ENCODE assay signal across 8 cellular contexts in genomic region chr1:205313681-205314308, GRCh38. TPM values are rescaled to one million over a fixed set of nuclear protein-coding genes. Genes with fewer than 3 reads are reported as not detected.
A peak's percentile ranks its signal among the peaks of the same experiment; 100 is the strongest.
DNase-seq lines count a peak whose midpoint lies in the region; ATAC-seq and TF ChIP-seq lines count a peak whose summit lies in the region.

No MANE protein-coding gene starts in this region.

- H3K9me3 Mint-ChIP-seq in immature natural killer cell, result no peaks in the 10 kb centered on the region

- TF ChIP-seq CTCF in AG10803 (conservative IDR thresholded peaks at IDR 0.05; ENCODE audit: low read length) (no peak), OCI-LY7 (conservative IDR thresholded peaks at IDR 0.05; ENCODE audit: low read length) (no peak), smooth muscle cell (IDR thresholded peaks at IDR 0.05; ENCODE audit: borderline replicate concordance, insufficient read depth, poor library complexity, severe bottlenecking) (no peak)

- H3F3A ChIP-seq in smooth muscle cell (ENCODE audit: low read depth), result no peaks in the 10 kb centered on the region

- peak overlapping the region; percentile 92 to 98 (median 97) for H3K27ac Mint-ChIP-seq in immature natural killer cell

- H3K36me3 Mint-ChIP-seq in immature natural killer cell, result peaks cover 15 to 30% (median 17%) of the 10 kb centered on the region in 3 donors

- peak overlapping the region; percentile 39 for H3K9ac ChIP-seq in smooth muscle cell (ENCODE audit: low read depth)

- H3K79me2 ChIP-seq in OCI-LY7 (ENCODE audit: insufficient read depth, low read depth, low read length) (peaks cover 50% of the 10 kb centered on the region; the same call in 1 of the 2 replicates), smooth muscle cell (ENCODE audit: low read depth) (peaks cover 80% of the 10 kb centered on the region)

- CTCF ChIA-PET in OCI-LY7 (lab: Charles Lee; ENCODE audit: unreplicated experiment), result interaction anchor here (0.6 to 2.5 kb wide), 6 partner anchors 11 to 40 kb away, joined by 3 to 13 read pairs (median 4); no protein-coding TSS in a partner anchor

- intact Hi-C loops in OCI-LY7 (cut with micrococcal nuclease; ENCODE audit: unreplicated experiment), result loop anchor here (10.0 kb wide), 2 partner anchors 799 to 1989 kb away; partner anchors contain the start of gene MDM4

- H4K20me1 ChIP-seq in OCI-LY7 (ENCODE audit: insufficient read depth, low read length) (no peaks in the 10 kb centered on the region), smooth muscle cell (ENCODE audit: low read depth) (peaks cover 67% of the 10 kb centered on the region)

- H3K36me3 ChIP-seq in OCI-LY7 (ENCODE audit: insufficient read depth, low read length) (peaks cover 30% of the 10 kb centered on the region), smooth muscle cell (ENCODE audit: low read depth) (peaks cover 5% of the 10 kb centered on the region)

- no peaks in the 10 kb centered on the region for H3K27me3 ChIP-seq in smooth muscle cell (ENCODE audit: low read depth)

- WGBS in smooth muscle cell (ENCODE audit: low lambda C conversion rate), result 14% methylated on average over 18 of the region's 18 CpGs

- peak; percentile 76 for DNase-seq in AG10803 (ENCODE audit: low read depth)
- peak; percentile 76 for DNase-seq in OCI-LY7 (ENCODE audit: low spot score)
- DNase-seq in caudate nucleus (lab: John Stamatoyannopoulos, UW), result peak in 34 of 61 donors; percentile 9 to 74 (median 29)
- DNase-seq in immature natural killer cell, result peak; percentile 65 to 71 (median 66)
- DNase-seq in smooth muscle cell (lab: John Stamatoyannopoulos, UW; ENCODE audit: unreplicated experiment), result no peak
- DNase-seq in NCI-H1105 (lab: John Stamatoyannopoulos, UW), result no peak

- H3K4me1 ChIP-seq in OCI-LY7 (ENCODE audit: insufficient read depth, low read length, poor library complexity, severe bottlenecking), result peaks cover 83% of the 10 kb centered on the region
- peaks cover 75% of the 10 kb centered on the region for H3K4me1 ChIP-seq in smooth muscle cell (ENCODE audit: low read depth)

- H3K9me3 ChIP-seq in OCI-LY7 (ENCODE audit: low read length) (no peaks in the 10 kb centered on the region), smooth muscle cell (replicated peaks; ENCODE audit: low read depth) (no peaks in the 10 kb centered on the region)

- H3K4me3 Mint-ChIP-seq in immature natural killer cell, result peak overlapping the region; percentile 79 to 93 (median 89)

- H3K27ac ChIP-seq in OCI-LY7 (ENCODE audit: low read depth, low read length, poor library complexity, severe bottlenecking) (peak overlapping the region; percentile 66), caudate nucleus (ENCODE audit: low read depth, low read length) (peak overlapping the region; percentile 71), smooth muscle cell (ENCODE audit: low read depth) (peak overlapping the region; percentile 55)

- H2AFZ ChIP-seq in OCI-LY7 (ENCODE audit: low read length), result peak overlapping the region; percentile 53
- peak overlapping the region; percentile 12 for H2AFZ ChIP-seq in smooth muscle cell (ENCODE audit: low read depth)

- ATAC-seq in GM21723 (IDR thresholded peaks at IDR 0.05; ENCODE audit: unreplicated experiment), result peak; percentile 60
- no peak for ATAC-seq in HG03457 (IDR thresholded peaks at IDR 0.05; ENCODE audit: unreplicated experiment)

- H3K4me2 ChIP-seq in OCI-LY7 (ENCODE audit: low read length) (peak overlapping the region; percentile 90), smooth muscle cell (peak overlapping the region; percentile 77)

- H3K4me3 ChIP-seq in AG10803 (ENCODE audit: low read length) (no peak overlapping the region; the same call in none of the 2 replicates), OCI-LY7 (ENCODE audit: low read depth, low read length, poor library complexity, severe bottlenecking) (peak overlapping the region; percentile 60), smooth muscle cell (peak overlapping the region; percentile 11)

- H3K9me2 ChIP-seq in OCI-LY7 (ENCODE audit: insufficient read depth, low read length), result no peaks in the 10 kb centered on the region

- peaks cover 87 to 93% of the 10 kb centered on the region in 2 donors for H3K4me1 Mint-ChIP-seq in immature natural killer cell

- BruUV-seq in OCI-LY7 (replicated peaks; lab: Mats Ljungman, UMichigan), result no TSS peak

- H3K27me3 Mint-ChIP-seq in immature natural killer cell (ENCODE audit: low read depth in 3 of 3), result peaks cover 0 to 8% (median 2%) of the 10 kb centered on the region in 3 donors

- POLR2A ChIA-PET in OCI-LY7 (lab: Charles Lee), result interaction anchor here (0.6 to 15.8 kb wide), 12 partner anchors 10 to 37 kb away, joined by 3 to 162 read pairs (median 4); no protein-coding TSS in a partner anchor

RNA-seq across cellular contexts. Expression of gene NUAK2, which starts 7.8 kb away (rescaled TPM):
- 6.5 and 9.1 TPM in 2 replicates for total RNA-seq in OCI-LY7 (2014; rRNA removed; shearing (Covaris generic))
- total RNA-seq in OCI-LY7 (2022), result 5.3 and 7.9 TPM in 2 replicates
- polyA plus RNA-seq in immature natural killer cell, result 10 to 100 TPM in 1 of 3 donors, 1 to 10 TPM in 2; 6.3 to 26.4 (median 6.6) TPM
- total RNA-seq in smooth muscle cell, result 6.6 and 11.3 TPM in 2 replicates
- 15.8 and 16.8 TPM in 2 replicates for polyA plus RNA-seq in smooth muscle cell

RNA-seq across cellular contexts. Expression of gene KLHDC8A, which starts 42.9 kb away (rescaled TPM):
- not detected in 2 replicates for total RNA-seq in OCI-LY7 (2014; rRNA removed; shearing (Covaris generic))
- not detected in 2 replicates for total RNA-seq in OCI-LY7 (2022)
- polyA plus RNA-seq in immature natural killer cell, result not detected
- 0.54 TPM in 1 of 2 replicates, not detected in the other for total RNA-seq in smooth muscle cell
- 0.33 and 0.84 TPM in 2 replicates for polyA plus RNA-seq in smooth muscle cell

Comparison
In these comparisons a context has a peak if more than half of its experiments do, and no peak if none do; other contexts are left out.
1. DNase-seq: peak in AG10803 (single experiment), OCI-LY7 (single experiment), caudate nucleus (34 of 61) and immature natural killer cell (3 of 3); none in smooth muscle cell (single experiment) and NCI-H1105 (single experiment).
2. Peak in every context shown above with its lines, with median percentiles within 50 percentile points of each other: H3K27ac ChIP-seq.